In genomic region chr1:165014753-165015152, GRCh38 we compare ENCODE assay signal across 8 cellular contexts.
"Had no signal": no experiment of that assay in that cellular context is flagged by ENCODE, and none has a peak within 500 bp of the region (broad histone marks: within the 10 kb centered on the region; RNA-seq: fewer than 3 reads in every experiment).

No MANE protein-coding gene starts in this region.

- H3K9me3 ChIP-seq: HAP-1 had no signal

- ATAC-seq: HCT116, HepG2 had no signal

- H3K36me3 ChIP-seq: HAP-1 had no signal

- H3K4me3 ChIP-seq: GM23248, HAP-1 had no signal

- H3K27ac ChIP-seq: GM23248, HL-60 had no signal

- DNase-seq: GM23248, GOT3, H7, HFFc6 had no signal
